In the genomic region with DNA sequence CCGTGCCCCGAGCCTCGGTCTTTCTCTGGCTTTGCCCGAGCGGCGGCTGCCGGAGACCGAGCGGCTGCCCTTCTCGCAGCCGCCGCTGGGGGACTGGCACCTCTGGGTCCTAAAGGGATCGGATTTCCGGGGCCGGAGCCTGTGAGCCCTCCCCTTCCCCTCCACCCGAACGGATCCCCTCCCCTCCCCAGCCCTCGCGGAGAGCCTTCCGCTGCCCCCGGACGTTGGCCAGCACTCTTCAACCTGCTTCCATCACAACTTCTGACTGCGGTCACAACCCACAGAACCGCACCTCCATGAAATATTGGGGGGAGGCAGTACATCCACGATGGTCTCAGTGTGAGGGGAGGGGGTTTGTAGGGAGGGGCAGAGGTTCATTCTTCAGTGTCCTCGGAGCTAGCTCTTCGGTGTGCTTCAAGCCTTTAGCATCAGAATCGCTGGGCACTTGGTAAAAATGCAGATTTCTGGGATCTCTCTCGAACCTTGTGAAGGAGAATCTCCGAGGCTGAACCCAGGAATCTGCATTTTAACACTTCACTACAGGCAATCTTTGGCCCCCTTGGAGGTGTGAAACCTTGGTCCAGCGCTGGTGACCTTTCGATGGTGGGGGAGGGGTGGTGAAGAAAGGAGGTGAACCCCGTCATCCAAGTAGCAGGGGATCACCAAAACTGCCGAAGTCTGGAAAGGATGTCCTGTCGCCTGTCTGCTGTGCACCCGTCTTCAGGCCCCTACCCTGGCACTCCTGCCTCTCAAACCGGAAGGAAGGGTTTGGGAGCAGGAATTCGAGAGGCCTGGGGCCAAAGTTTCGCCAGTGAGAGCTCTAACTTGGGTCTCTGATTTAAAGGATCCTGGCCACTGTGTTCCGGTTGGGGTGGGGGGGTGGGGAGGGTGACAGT, we compare ENCODE assay signal across 1 cellular context.
TF ChIP-seq lines count a peak whose summit lies in the region.

No MANE protein-coding gene starts in this region.

TF ChIP-seq in HepG2, 621 proteins besides CTCF, POLR2A, EP300 and RAD21 (continued from another document and continues in another):
- TF ChIP-seq, protein P1, sequence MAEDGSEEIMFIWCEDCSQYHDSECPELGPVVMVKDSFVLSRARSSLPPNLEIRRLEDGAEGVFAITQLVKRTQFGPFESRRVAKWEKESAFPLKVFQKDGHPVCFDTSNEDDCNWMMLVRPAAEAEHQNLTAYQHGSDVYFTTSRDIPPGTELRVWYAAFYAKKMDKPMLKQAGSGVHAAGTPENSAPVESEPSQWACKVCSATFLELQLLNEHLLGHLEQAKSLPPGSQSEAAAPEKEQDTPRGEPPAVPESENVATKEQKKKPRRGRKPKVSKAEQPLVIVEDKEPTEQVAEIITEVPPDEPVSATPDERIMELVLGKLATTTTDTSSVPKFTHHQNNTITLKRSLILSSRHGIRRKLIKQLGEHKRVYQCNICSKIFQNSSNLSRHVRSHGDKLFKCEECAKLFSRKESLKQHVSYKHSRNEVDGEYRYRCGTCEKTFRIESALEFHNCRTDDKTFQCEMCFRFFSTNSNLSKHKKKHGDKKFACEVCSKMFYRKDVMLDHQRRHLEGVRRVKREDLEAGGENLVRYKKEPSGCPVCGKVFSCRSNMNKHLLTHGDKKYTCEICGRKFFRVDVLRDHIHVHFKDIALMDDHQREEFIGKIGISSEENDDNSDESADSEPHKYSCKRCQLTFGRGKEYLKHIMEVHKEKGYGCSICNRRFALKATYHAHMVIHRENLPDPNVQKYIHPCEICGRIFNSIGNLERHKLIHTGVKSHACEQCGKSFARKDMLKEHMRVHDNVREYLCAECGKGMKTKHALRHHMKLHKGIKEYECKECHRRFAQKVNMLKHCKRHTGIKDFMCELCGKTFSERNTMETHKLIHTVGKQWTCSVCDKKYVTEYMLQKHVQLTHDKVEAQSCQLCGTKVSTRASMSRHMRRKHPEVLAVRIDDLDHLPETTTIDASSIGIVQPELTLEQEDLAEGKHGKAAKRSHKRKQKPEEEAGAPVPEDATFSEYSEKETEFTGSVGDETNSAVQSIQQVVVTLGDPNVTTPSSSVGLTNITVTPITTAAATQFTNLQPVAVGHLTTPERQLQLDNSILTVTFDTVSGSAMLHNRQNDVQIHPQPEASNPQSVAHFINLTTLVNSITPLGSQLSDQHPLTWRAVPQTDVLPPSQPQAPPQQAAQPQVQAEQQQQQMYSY (CRISPR knock-in tag; IDR thresholded peaks at IDR 0.05) = peak; percentile 23; the same call in 1 of the 2 replicates
- TF ChIP-seq KMT2B (CRISPR knock-in tag; IDR thresholded peaks at IDR 0.05) (0 out of 2 replicates have a peak, but pooled peaks have one; percentile 49), MYC (CRISPR knock-in tag; IDR thresholded peaks at IDR 0.05; ENCODE audit: borderline replicate concordance) (peak; percentile 47; the same call in 1 of the 2 replicates), ZNF496 (CRISPR knock-in tag; IDR thresholded peaks at IDR 0.05; ENCODE audit: insufficient replicate concordance) (no peak), HNRNPLL (IDR thresholded peaks at IDR 0.05; ENCODE audit: low read depth, low read length, poor library complexity, severe bottlenecking) (peak; percentile 78), ZNF556 (CRISPR knock-in tag; IDR thresholded peaks at IDR 0.05; ENCODE audit: borderline replicate concordance) (0 out of 2 replicates have a peak, but pooled peaks have one; percentile 79), CAMTA2 (CRISPR knock-in tag; IDR thresholded peaks at IDR 0.05; ENCODE audit: borderline replicate concordance) (0 out of 2 replicates have a peak, but pooled peaks have one; percentile 60), TEAD2 (CRISPR knock-in tag; IDR thresholded peaks at IDR 0.05) (no peak), SALL2 (CRISPR knock-in tag; IDR thresholded peaks at IDR 0.05) (0 out of 2 replicates have a peak, but pooled peaks have one; percentile 37), RBAK (CRISPR knock-in tag; IDR thresholded peaks at IDR 0.05) (no peak), PHF21A (CRISPR knock-in tag; IDR thresholded peaks at IDR 0.05) (peak; percentile 42; the same call in 1 of the 2 replicates), RXRB (CRISPR knock-in tag; IDR thresholded peaks at IDR 0.05; ENCODE audit: borderline replicate concordance) (0 out of 2 replicates have a peak, but pooled peaks have one; percentile 22), RFXAP (CRISPR knock-in tag; IDR thresholded peaks at IDR 0.05; ENCODE audit: borderline replicate concordance) (peak; percentile 30; the same call in 1 of the 2 replicates), HNF4G (IDR thresholded peaks at IDR 0.05; ENCODE audit: borderline replicate concordance, low read depth, low read length) (0 out of 2 replicates have a peak, but pooled peaks have one; percentile 17), HNF4G (CRISPR knock-in tag; IDR thresholded peaks at IDR 0.05; ENCODE audit: borderline replicate concordance, low read depth) (no peak)
- TF ChIP-seq, protein P2, sequence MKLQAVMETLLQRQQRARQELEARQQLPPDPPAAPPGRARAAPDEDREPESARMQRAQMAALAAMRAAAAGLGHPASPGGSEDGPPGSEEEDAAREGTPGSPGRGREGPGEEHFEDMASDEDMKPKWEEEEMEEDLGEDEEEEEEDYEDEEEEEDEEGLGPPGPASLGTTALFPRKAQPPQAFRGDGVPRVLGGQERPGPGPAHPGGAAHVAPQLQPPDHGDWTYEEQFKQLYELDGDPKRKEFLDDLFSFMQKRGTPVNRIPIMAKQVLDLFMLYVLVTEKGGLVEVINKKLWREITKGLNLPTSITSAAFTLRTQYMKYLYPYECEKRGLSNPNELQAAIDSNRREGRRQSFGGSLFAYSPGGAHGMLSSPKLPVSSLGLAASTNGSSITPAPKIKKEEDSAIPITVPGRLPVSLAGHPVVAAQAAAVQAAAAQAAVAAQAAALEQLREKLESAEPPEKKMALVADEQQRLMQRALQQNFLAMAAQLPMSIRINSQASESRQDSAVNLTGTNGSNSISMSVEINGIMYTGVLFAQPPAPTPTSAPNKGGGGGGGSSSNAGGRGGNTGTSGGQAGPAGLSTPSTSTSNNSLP (IDR thresholded peaks at IDR 0.05; ENCODE audit: low read depth, low read length) = no peak
- TF ChIP-seq, protein P3, sequence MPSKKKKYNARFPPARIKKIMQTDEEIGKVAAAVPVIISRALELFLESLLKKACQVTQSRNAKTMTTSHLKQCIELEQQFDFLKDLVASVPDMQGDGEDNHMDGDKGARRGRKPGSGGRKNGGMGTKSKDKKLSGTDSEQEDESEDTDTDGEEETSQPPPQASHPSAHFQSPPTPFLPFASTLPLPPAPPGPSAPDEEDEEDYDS (CRISPR knock-in tag; IDR thresholded peaks at IDR 0.05) = peak; percentile 43; the same call in 1 of the 2 replicates
- TF ChIP-seq, protein P4, sequence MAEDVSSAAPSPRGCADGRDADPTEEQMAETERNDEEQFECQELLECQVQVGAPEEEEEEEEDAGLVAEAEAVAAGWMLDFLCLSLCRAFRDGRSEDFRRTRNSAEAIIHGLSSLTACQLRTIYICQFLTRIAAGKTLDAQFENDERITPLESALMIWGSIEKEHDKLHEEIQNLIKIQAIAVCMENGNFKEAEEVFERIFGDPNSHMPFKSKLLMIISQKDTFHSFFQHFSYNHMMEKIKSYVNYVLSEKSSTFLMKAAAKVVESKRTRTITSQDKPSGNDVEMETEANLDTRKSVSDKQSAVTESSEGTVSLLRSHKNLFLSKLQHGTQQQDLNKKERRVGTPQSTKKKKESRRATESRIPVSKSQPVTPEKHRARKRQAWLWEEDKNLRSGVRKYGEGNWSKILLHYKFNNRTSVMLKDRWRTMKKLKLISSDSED (CRISPR knock-in tag; IDR thresholded peaks at IDR 0.05) = 0 out of 2 replicates have a peak, but pooled peaks have one; percentile 60
- TF ChIP-seq, protein P5, sequence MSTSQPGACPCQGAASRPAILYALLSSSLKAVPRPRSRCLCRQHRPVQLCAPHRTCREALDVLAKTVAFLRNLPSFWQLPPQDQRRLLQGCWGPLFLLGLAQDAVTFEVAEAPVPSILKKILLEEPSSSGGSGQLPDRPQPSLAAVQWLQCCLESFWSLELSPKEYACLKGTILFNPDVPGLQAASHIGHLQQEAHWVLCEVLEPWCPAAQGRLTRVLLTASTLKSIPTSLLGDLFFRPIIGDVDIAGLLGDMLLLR (CRISPR knock-in tag; IDR thresholded peaks at IDR 0.05) = no peak
- TF ChIP-seq, protein P6, sequence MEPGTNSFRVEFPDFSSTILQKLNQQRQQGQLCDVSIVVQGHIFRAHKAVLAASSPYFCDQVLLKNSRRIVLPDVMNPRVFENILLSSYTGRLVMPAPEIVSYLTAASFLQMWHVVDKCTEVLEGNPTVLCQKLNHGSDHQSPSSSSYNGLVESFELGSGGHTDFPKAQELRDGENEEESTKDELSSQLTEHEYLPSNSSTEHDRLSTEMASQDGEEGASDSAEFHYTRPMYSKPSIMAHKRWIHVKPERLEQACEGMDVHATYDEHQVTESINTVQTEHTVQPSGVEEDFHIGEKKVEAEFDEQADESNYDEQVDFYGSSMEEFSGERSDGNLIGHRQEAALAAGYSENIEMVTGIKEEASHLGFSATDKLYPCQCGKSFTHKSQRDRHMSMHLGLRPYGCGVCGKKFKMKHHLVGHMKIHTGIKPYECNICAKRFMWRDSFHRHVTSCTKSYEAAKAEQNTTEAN (CRISPR knock-in tag; conservative IDR thresholded peaks at IDR 0.05) = 0 out of 2 replicates have a peak, but pooled peaks have one; percentile 35
- TF ChIP-seq, protein P7, sequence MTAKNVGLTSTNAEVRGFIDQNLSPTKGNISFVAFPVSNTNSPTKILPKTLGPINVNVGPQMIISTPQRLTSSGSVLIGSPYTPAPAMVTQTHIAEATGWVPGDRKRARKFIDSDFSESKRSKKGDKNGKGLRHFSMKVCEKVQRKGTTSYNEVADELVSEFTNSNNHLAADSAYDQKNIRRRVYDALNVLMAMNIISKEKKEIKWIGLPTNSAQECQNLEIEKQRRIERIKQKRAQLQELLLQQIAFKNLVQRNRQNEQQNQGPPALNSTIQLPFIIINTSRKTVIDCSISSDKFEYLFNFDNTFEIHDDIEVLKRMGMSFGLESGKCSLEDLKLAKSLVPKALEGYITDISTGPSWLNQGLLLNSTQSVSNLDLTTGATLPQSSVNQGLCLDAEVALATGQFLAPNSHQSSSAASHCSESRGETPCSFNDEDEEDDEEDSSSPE (CRISPR knock-in tag; IDR thresholded peaks at IDR 0.05) = 0 out of 2 replicates have a peak, but pooled peaks have one; percentile 33
- TF ChIP-seq, protein P8, sequence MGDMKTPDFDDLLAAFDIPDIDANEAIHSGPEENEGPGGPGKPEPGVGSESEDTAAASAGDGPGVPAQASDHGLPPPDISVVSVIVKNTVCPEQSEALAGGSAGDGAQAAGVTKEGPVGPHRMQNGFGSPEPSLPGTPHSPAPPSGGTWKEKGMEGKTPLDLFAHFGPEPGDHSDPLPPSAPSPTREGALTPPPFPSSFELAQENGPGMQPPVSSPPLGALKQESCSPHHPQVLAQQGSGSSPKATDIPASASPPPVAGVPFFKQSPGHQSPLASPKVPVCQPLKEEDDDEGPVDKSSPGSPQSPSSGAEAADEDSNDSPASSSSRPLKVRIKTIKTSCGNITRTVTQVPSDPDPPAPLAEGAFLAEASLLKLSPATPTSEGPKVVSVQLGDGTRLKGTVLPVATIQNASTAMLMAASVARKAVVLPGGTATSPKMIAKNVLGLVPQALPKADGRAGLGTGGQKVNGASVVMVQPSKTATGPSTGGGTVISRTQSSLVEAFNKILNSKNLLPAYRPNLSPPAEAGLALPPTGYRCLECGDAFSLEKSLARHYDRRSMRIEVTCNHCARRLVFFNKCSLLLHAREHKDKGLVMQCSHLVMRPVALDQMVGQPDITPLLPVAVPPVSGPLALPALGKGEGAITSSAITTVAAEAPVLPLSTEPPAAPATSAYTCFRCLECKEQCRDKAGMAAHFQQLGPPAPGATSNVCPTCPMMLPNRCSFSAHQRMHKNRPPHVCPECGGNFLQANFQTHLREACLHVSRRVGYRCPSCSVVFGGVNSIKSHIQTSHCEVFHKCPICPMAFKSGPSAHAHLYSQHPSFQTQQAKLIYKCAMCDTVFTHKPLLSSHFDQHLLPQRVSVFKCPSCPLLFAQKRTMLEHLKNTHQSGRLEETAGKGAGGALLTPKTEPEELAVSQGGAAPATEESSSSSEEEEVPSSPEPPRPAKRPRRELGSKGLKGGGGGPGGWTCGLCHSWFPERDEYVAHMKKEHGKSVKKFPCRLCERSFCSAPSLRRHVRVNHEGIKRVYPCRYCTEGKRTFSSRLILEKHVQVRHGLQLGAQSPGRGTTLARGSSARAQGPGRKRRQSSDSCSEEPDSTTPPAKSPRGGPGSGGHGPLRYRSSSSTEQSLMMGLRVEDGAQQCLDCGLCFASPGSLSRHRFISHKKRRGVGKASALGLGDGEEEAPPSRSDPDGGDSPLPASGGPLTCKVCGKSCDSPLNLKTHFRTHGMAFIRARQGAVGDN (CRISPR knock-in tag; IDR thresholded peaks at IDR 0.05) = peak; percentile 47; the same call in 1 of the 2 replicates
- TF ChIP-seq, protein P9, sequence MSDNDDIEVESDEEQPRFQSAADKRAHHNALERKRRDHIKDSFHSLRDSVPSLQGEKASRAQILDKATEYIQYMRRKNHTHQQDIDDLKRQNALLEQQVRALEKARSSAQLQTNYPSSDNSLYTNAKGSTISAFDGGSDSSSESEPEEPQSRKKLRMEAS (IDR thresholded peaks at IDR 0.05) = peak; percentile 72; the same call in 1 of the 2 replicates
- TF ChIP-seq, protein P10, sequence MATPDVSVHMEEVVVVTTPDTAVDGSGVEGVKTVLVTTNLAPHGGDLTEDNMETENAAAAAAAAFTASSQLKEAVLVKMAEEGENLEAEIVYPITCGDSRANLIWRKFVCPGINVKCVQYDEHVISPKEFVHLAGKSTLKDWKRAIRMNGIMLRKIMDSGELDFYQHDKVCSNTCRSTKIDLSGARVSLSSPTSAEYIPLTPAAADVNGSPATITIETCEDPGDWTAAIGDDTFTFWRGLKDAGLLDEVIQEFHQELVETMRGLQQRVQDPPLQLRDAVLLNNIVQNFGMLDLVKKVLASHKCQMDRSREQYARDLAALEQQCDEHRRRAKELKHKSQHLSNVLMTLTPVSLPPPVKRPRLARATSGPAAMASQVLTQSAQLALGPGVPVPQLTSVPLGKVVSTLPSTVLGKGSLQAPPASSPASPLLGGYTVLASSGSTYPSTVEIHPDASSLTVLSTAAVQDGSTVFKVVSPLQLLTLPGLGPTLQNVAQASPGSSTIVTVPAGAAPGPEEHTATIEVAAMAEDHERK (CRISPR knock-in tag; IDR thresholded peaks at IDR 0.05; ENCODE audit: low read depth) = no peak
- TF ChIP-seq, protein P11, sequence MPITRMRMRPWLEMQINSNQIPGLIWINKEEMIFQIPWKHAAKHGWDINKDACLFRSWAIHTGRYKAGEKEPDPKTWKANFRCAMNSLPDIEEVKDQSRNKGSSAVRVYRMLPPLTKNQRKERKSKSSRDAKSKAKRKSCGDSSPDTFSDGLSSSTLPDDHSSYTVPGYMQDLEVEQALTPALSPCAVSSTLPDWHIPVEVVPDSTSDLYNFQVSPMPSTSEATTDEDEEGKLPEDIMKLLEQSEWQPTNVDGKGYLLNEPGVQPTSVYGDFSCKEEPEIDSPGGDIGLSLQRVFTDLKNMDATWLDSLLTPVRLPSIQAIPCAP (CRISPR knock-in tag; IDR thresholded peaks at IDR 0.05; ENCODE audit: low read depth) = no peak
- TF ChIP-seq, protein P12, sequence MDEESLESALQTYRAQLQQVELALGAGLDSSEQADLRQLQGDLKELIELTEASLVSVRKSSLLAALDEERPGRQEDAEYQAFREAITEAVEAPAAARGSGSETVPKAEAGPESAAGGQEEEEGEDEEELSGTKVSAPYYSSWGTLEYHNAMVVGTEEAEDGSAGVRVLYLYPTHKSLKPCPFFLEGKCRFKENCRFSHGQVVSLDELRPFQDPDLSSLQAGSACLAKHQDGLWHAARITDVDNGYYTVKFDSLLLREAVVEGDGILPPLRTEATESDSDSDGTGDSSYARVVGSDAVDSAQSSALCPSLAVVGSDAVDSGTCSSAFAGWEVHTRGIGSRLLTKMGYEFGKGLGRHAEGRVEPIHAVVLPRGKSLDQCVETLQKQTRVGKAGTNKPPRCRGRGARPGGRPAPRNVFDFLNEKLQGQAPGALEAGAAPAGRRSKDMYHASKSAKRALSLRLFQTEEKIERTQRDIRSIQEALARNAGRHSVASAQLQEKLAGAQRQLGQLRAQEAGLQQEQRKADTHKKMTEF (CRISPR knock-in tag; IDR thresholded peaks at IDR 0.05) = 0 out of 2 replicates have a peak, but pooled peaks have one; percentile 47
